Comparison of ENCODE assay signal across 7 cellular contexts in the genomic region with DNA sequence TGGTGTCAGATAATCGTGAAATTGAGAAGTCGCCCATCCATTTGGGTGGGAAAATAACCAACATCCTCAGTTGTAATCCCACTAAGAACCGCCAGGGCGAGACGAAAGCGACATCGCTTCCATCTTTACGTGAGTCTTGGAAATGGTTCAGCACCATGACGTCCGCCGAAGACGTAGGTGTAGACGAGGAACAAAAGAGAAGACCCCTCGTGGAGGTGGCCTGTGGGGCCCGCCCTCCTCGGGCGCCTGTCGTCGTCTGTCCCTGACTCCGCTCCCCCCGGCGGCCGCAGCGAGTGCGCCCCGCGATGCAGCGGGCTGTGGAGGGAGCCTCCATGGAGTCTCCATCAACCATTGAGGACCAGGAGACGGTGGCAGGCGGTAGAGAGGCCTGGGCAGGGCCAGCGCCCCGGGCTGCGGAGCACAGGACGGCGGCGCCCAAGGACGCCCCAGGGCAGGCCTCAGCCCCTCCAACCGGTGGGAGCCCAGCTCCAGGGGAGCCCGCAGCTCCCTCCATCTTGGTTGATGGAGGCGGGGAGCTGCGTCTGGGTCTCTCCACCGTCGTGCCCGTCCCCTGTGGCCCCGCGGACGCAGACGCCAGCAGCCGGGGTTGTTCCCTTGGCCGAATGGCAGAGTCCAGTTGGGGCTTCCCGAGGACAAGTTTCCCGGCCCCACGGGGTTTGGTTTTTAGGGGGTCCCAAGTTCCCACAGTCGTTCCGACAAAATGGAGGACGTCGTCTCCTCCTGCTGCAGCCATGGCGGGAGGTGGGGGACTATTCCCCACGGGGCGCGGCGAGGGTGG. TPM values are rescaled to one million over a fixed set of nuclear protein-coding genes. Genes with fewer than 3 reads are reported as not detected.
DNase-seq lines count a peak whose midpoint lies in the region; ATAC-seq and TF ChIP-seq lines count a peak whose summit lies in the region.

No MANE protein-coding gene starts in this region.

- 1% methylated on average over 62 of the region's 62 CpGs for WGBS in ectodermal cell, 2 experiments

- no peaks in the 10 kb centered on the region for H3K27me3 ChIP-seq in ectodermal cell (ENCODE audit: control insufficient read depth, insufficient read depth, low read length, poor library complexity, severe bottlenecking)
- H3K27me3 ChIP-seq in lower lobe of right lung (ENCODE audit: low read depth): no peaks in the 10 kb centered on the region

- TF ChIP-seq CTCF in lower lobe of right lung (IDR thresholded peaks at IDR 0.05): peak; percentile 77

- peak overlapping the region; percentile 84 for H3K27ac Mint-ChIP-seq in activated CD4-positive, alpha-beta memory T cell treated with anti-CD3 and anti-CD28 coated beads, Interleukin-2, amount 10 ng/mL, durations not matched to agents 7 days and 5 days

- TF ChIP-seq POLR2A in GM18526 (IDR thresholded peaks at IDR 0.05; ENCODE audit: extremely low read depth, insufficient read length): peak; percentile 33

- H3K36me3 ChIP-seq in ectodermal cell (ENCODE audit: control insufficient read depth, insufficient read depth, low read length): no peaks in the 10 kb centered on the region
- H3K36me3 ChIP-seq in lower lobe of right lung: no peaks in the 10 kb centered on the region

- ATAC-seq in HG03097 (IDR thresholded peaks at IDR 0.05; ENCODE audit: low FRiP score, unreplicated experiment): peak; percentile 21
- peak; percentile 34 to 40 for ATAC-seq in lower lobe of right lung

- peak overlapping the region; percentile 98 for H3K4me3 Mint-ChIP-seq in activated CD4-positive, alpha-beta memory T cell treated with anti-CD3 and anti-CD28 coated beads, Interleukin-2, amount 10 ng/mL, durations not matched to agents 7 days and 5 days

- H3K27ac ChIP-seq in ectodermal cell (ENCODE audit: insufficient read depth, low read depth, low read length, poor library complexity, severe bottlenecking) (peak overlapping the region; percentile 98), lower lobe of right lung (peak overlapping the region; percentile 98)

- CTCF ChIA-PET in activated CD4-positive, alpha-beta memory T cell treated with anti-CD3 and anti-CD28 coated beads, Interleukin-2, amount 10 ng/mL, durations not matched to agents 7 days and 5 days (lab: Charles Lee): interaction anchor here (0.6 to 2.9 kb wide), 4 partner anchors 19 to 93 kb away, joined by 3 to 11 read pairs (median 3); a partner anchor contains a TSS

- peaks cover 24% of the 10 kb centered on the region for H3K4me1 Mint-ChIP-seq in activated CD4-positive, alpha-beta memory T cell treated with anti-CD3 and anti-CD28 coated beads, Interleukin-2, amount 10 ng/mL, durations not matched to agents 7 days and 5 days

- H3K36me3 Mint-ChIP-seq in activated CD4-positive, alpha-beta memory T cell treated with anti-CD3 and anti-CD28 coated beads, Interleukin-2, amount 10 ng/mL, durations not matched to agents 7 days and 5 days (ENCODE audit: low read depth): peaks cover 20% of the 10 kb centered on the region

- peaks cover 12% of the 10 kb centered on the region for H3K27me3 Mint-ChIP-seq in activated CD4-positive, alpha-beta memory T cell treated with anti-CD3 and anti-CD28 coated beads, Interleukin-2, amount 10 ng/mL, durations not matched to agents 7 days and 5 days

- intact Hi-C loops in lower lobe of right lung (cut with DNase I): no loop called here

- H3K4me3 ChIP-seq in ectodermal cell (ENCODE audit: insufficient read depth, low read depth, low read length): peak overlapping the region; percentile 69
- H3K4me3 ChIP-seq in lower lobe of right lung: peak overlapping the region; percentile 83

- peak; percentile 68 for DNase-seq in NCI-H510A treated with DMSO at 0.1 percent for 48 hours (lab: John Stamatoyannopoulos, UW)
- peak; percentile 81 for DNase-seq in activated CD4-positive, alpha-beta memory T cell treated with anti-CD3 and anti-CD28 coated beads, Interleukin-2, amount 10 ng/mL, durations not matched to agents 7 days and 5 days
- peak; percentile 83 for DNase-seq in lower lobe of right lung
- peak; percentile 68 to 73 for DNase-seq in stimulated activated CD4-positive, alpha-beta T cell treated with anti-CD3 and anti-CD28 coated beads, Interleukin-4, amount 100 ng/mL, for 48 hours (ENCODE audit: low read depth in 2 of 2)

- POLR2A ChIA-PET in activated CD4-positive, alpha-beta memory T cell treated with anti-CD3 and anti-CD28 coated beads, Interleukin-2, amount 10 ng/mL, durations not matched to agents 7 days and 5 days (lab: Charles Lee): interaction anchor here (0.6 to 4.0 kb wide), 4 partner anchors 9 to 176 kb away, joined by 3 to 48 read pairs (median 4); a partner anchor contains a TSS

- no peaks in the 10 kb centered on the region for H3K9me3 ChIP-seq in ectodermal cell (ENCODE audit: control insufficient read depth, low read length)
- H3K9me3 ChIP-seq in lower lobe of right lung: no peaks in the 10 kb centered on the region

- H3K4me1 ChIP-seq in ectodermal cell (ENCODE audit: control insufficient read depth, insufficient read depth, low read length): peaks cover 5% of the 10 kb centered on the region
- peaks cover 31% of the 10 kb centered on the region for H3K4me1 ChIP-seq in lower lobe of right lung

- no peaks in the 10 kb centered on the region for H3K9me3 Mint-ChIP-seq in activated CD4-positive, alpha-beta memory T cell treated with anti-CD3 and anti-CD28 coated beads, Interleukin-2, amount 10 ng/mL, durations not matched to agents 7 days and 5 days

RNA-seq across cellular contexts. Expression of a gene that starts 1.0 kb away (rescaled TPM):
- 10 to 100 TPM; 61.8 TPM for total RNA-seq in activated CD4-positive, alpha-beta memory T cell treated with anti-CD3 and anti-CD28 coated beads, Interleukin-2, amount 10 ng/mL, durations not matched to agents 7 days and 5 days
- 125 TPM for polyA plus RNA-seq in ectodermal cell (2013, experiment 1 of 4)
- polyA plus RNA-seq in ectodermal cell (2013, experiment 2 of 4): 144 TPM
- 103 TPM for polyA plus RNA-seq in ectodermal cell (2013, experiment 3 of 4)
- 108 TPM for polyA plus RNA-seq in ectodermal cell (2013, experiment 4 of 4)
- 71.5 TPM for total RNA-seq in lower lobe of right lung

Comparison
In these comparisons a context has a peak if more than half of its experiments do, and no peak if none do; other contexts are left out.
1. Peak in every context shown above with its lines: DNase-seq, ATAC-seq, H3K4me3 ChIP-seq and H3K27ac ChIP-seq.